In genomic region chr2:240021488-240022104, GRCh38 we compare ENCODE assay signal across 8 cellular contexts. TPM values are rescaled to one million over a fixed set of nuclear protein-coding genes. Genes with fewer than 3 reads are reported as not detected.
A peak's percentile ranks its signal among the peaks of the same experiment; 100 is the strongest.
DNase-seq lines count a peak whose midpoint lies in the region; ATAC-seq, FAIRE-seq and TF ChIP-seq lines count a peak whose summit lies in the region.

No MANE protein-coding gene starts in this region.

- POLR2A ChIA-PET in AG04450 (lab: Yijun Ruan, JAX): no interaction called here
- POLR2A ChIA-PET in activated CD4-positive, alpha-beta memory T cell treated with anti-CD3 and anti-CD28 coated beads for 36 hours (lab: Charles Lee): no interaction called here
- POLR2A ChIA-PET in naive thymus-derived CD8-positive, alpha-beta T cell (lab: Charles Lee): no interaction called here

- H3K9me3 ChIP-seq in AG04450 (ENCODE audit: control insufficient read depth, insufficient read depth, low read length): no peaks in the 10 kb centered on the region; the same call in 1 of the 2 replicates

- H3K9me3 Mint-ChIP-seq in activated CD4-positive, alpha-beta memory T cell treated with anti-CD3 and anti-CD28 coated beads for 36 hours: no peaks in the 10 kb centered on the region
- no peaks in the 10 kb centered on the region for H3K9me3 Mint-ChIP-seq in endothelial cell (ENCODE audit: unreplicated experiment)
- no peaks in the 10 kb centered on the region for H3K9me3 Mint-ChIP-seq in naive thymus-derived CD8-positive, alpha-beta T cell

- no peak overlapping the region for H3K27ac Mint-ChIP-seq in activated CD4-positive, alpha-beta memory T cell treated with anti-CD3 and anti-CD28 coated beads for 36 hours
- no peak overlapping the region for H3K27ac Mint-ChIP-seq in endothelial cell (ENCODE audit: unreplicated experiment)
- H3K27ac Mint-ChIP-seq in naive thymus-derived CD8-positive, alpha-beta T cell: peak overlapping the region in 1 of 10 donors; percentile 52

- ATAC-seq in naive thymus-derived CD8-positive, alpha-beta T cell: no peak
- ATAC-seq in GM21515 (IDR thresholded peaks at IDR 0.05; ENCODE audit: unreplicated experiment): no peak

- H3K36me3 Mint-ChIP-seq in activated CD4-positive, alpha-beta memory T cell treated with anti-CD3 and anti-CD28 coated beads for 36 hours: peaks cover 31% of the 10 kb centered on the region
- H3K36me3 Mint-ChIP-seq in endothelial cell (ENCODE audit: low read depth, unreplicated experiment): peaks cover 37% of the 10 kb centered on the region
- peaks cover 6 to 44% (median 25%) of the 10 kb centered on the region in 3 donors for H3K36me3 Mint-ChIP-seq in naive thymus-derived CD8-positive, alpha-beta T cell

- H3K4me3 Mint-ChIP-seq in activated CD4-positive, alpha-beta memory T cell treated with anti-CD3 and anti-CD28 coated beads for 36 hours: no peak overlapping the region
- no peak overlapping the region for H3K4me3 Mint-ChIP-seq in endothelial cell (ENCODE audit: unreplicated experiment)
- H3K4me3 Mint-ChIP-seq in naive thymus-derived CD8-positive, alpha-beta T cell: peak overlapping the region in 2 of 10 donors; percentile 6 to 14

- H3K4me3 ChIP-seq in AG04450 (ENCODE audit: low read depth, low read length): no peak overlapping the region

- TF ChIP-seq CTCF in AG04450 (IDR thresholded peaks at IDR 0.05; ENCODE audit: low read depth, low read length): peak; percentile 85
- peak; percentile 65 for TF ChIP-seq CTCF in endothelial cell (IDR thresholded peaks at IDR 0.05; ENCODE audit: unreplicated experiment)

- peaks cover 19% of the 10 kb centered on the region for H3K4me1 Mint-ChIP-seq in activated CD4-positive, alpha-beta memory T cell treated with anti-CD3 and anti-CD28 coated beads for 36 hours (ENCODE audit: low read depth)
- peaks cover 9% of the 10 kb centered on the region for H3K4me1 Mint-ChIP-seq in endothelial cell (ENCODE audit: unreplicated experiment)
- peaks cover 19 to 44% (median 29%) of the 10 kb centered on the region in 4 donors for H3K4me1 Mint-ChIP-seq in naive thymus-derived CD8-positive, alpha-beta T cell

- CTCF ChIA-PET in AG04450 (lab: Charles Lee): interaction anchor here (0.6 to 2.3 kb wide), 16 partner anchors 9 to 1004 kb away, joined by 3 to 18 read pairs (median 4); no protein-coding TSS in a partner anchor
- CTCF ChIA-PET in activated CD4-positive, alpha-beta memory T cell treated with anti-CD3 and anti-CD28 coated beads for 36 hours (lab: Charles Lee): interaction anchor here (0.6 to 2.2 kb wide), 13 partner anchors 9 to 1586 kb away, joined by 3 to 13 read pairs (median 4); partner anchors contain the start of gene HDAC4

- DNase-seq in AG04450 (ENCODE audit: low read depth, low spot score) (peak; percentile 11), GM19239 (ENCODE audit: insufficient read length, low spot score) (peak; percentile 69), NCI-H460 (ENCODE audit: extremely low read depth, low read depth) (peak; percentile 66), endothelial cell (ENCODE audit: low spot score) (peak; percentile 86)
- DNase-seq in activated CD4-positive, alpha-beta memory T cell treated with anti-CD3 and anti-CD28 coated beads for 36 hours: peak; percentile 76
- DNase-seq in naive thymus-derived CD8-positive, alpha-beta T cell: peak; percentile 39 to 71 (median 50)
- peak; percentile 54 for DNase-seq in stimulated activated naive CD4-positive, alpha-beta T cell treated with Interleukin-2 at 50 U/mL for 16 hours (lab: John Stamatoyannopoulos, UW)

- H3K27me3 ChIP-seq in AG04450 (ENCODE audit: control insufficient read depth, insufficient read depth, low read length): no peaks in the 10 kb centered on the region

- H3K27me3 Mint-ChIP-seq in activated CD4-positive, alpha-beta memory T cell treated with anti-CD3 and anti-CD28 coated beads for 36 hours: no peaks in the 10 kb centered on the region
- H3K27me3 Mint-ChIP-seq in endothelial cell (ENCODE audit: unreplicated experiment): peaks cover 7% of the 10 kb centered on the region
- peaks cover 0 to 2% (median 0%) of the 10 kb centered on the region in 5 donors for H3K27me3 Mint-ChIP-seq in naive thymus-derived CD8-positive, alpha-beta T cell

- no peak overlapping the region for H3K27ac ChIP-seq in AG04450 (ENCODE audit: low read depth, low read length)

- FAIRE-seq in GM19239 (lab: Jason Lieb, UNC): peak; percentile 11

- intact Hi-C loops in activated CD4-positive, alpha-beta memory T cell treated with anti-CD3 and anti-CD28 coated beads for 36 hours (cut with micrococcal nuclease): loop anchor here (5.0 to 10.0 kb wide), 3 partner anchors 543 to 1331 kb away; partner anchors contain the start of genes DUSP28, HDAC4 and RNPEPL1

RNA-seq across cellular contexts. Expression of gene NDUFA10, which starts 3.5 kb away (rescaled TPM):
- 103 and 114 TPM in 2 replicates for polyA plus RNA-seq in AG04450 (2011; rRNA removed)
- 74.5 and 83.9 TPM in 2 replicates for polyA minus RNA-seq in AG04450 (2011; rRNA and poly(A)+ RNA removed)
- 181 and 193 TPM in 2 replicates for total RNA-seq in NCI-H460 (2014; rRNA removed; shearing (Covaris generic))
- 244 and 270 TPM in 2 replicates for polyA plus RNA-seq in NCI-H460 (2014; cell fraction: nucleus; rRNA removed)
- 100 to 1,000 TPM; 133 to 134 TPM for total RNA-seq in activated CD4-positive, alpha-beta memory T cell treated with anti-CD3 and anti-CD28 coated beads for 36 hours
- 131 TPM for total RNA-seq in endothelial cell (ENCODE audit: unreplicated experiment)
- 100 to 1,000 TPM; 104 to 109 TPM for total RNA-seq in naive thymus-derived CD8-positive, alpha-beta T cell
- 100 to 1,000 TPM; 132 to 149 (median 138) TPM for polyA plus RNA-seq in naive thymus-derived CD8-positive, alpha-beta T cell

RNA-seq across cellular contexts. Expression of gene OR6B2, which starts 8.6 kb away (rescaled TPM):
- not detected in 2 replicates for polyA plus RNA-seq in AG04450 (2011; rRNA removed)
- not detected in 2 replicates for polyA minus RNA-seq in AG04450 (2011; rRNA and poly(A)+ RNA removed)
- total RNA-seq in NCI-H460 (2014; rRNA removed; shearing (Covaris generic)): not detected in 2 replicates
- not detected in 2 replicates for polyA plus RNA-seq in NCI-H460 (2014; cell fraction: nucleus; rRNA removed)
- not detected for total RNA-seq in activated CD4-positive, alpha-beta memory T cell treated with anti-CD3 and anti-CD28 coated beads for 36 hours
- total RNA-seq in endothelial cell (ENCODE audit: unreplicated experiment): 0.23 TPM
- not detected for total RNA-seq in naive thymus-derived CD8-positive, alpha-beta T cell
- polyA plus RNA-seq in naive thymus-derived CD8-positive, alpha-beta T cell: not detected

RNA-seq across cellular contexts. Expression of gene OR6B3, which starts 31.7 kb away (rescaled TPM):
- polyA plus RNA-seq in AG04450 (2011; rRNA removed): not detected in 2 replicates
- polyA minus RNA-seq in AG04450 (2011; rRNA and poly(A)+ RNA removed): not detected in 2 replicates
- not detected in 2 replicates for total RNA-seq in NCI-H460 (2014; rRNA removed; shearing (Covaris generic))
- polyA plus RNA-seq in NCI-H460 (2014; cell fraction: nucleus; rRNA removed): not detected in 2 replicates
- not detected for total RNA-seq in activated CD4-positive, alpha-beta memory T cell treated with anti-CD3 and anti-CD28 coated beads for 36 hours
- not detected for total RNA-seq in endothelial cell (ENCODE audit: unreplicated experiment)
- not detected for total RNA-seq in naive thymus-derived CD8-positive, alpha-beta T cell
- not detected for polyA plus RNA-seq in naive thymus-derived CD8-positive, alpha-beta T cell

Comparison
In these comparisons a context has a peak if more than half of its experiments do, and no peak if none do; other contexts are left out.
1. DNase-seq: peak in every context shown above with its lines; median percentile 86 in endothelial cell; 76 in activated CD4-positive, alpha-beta memory T cell treated with anti-CD3 and anti-CD28 coated beads for 36 hours; 69 in GM19239; 66 in NCI-H460; 54 in stimulated activated naive CD4-positive, alpha-beta T cell treated with Interleukin-2 at 50 U/mL for 16 hours; 50 in naive thymus-derived CD8-positive, alpha-beta T cell; 11 in AG04450.